Comparison of ENCODE assay signal across 28 cellular contexts in the genomic region with DNA sequence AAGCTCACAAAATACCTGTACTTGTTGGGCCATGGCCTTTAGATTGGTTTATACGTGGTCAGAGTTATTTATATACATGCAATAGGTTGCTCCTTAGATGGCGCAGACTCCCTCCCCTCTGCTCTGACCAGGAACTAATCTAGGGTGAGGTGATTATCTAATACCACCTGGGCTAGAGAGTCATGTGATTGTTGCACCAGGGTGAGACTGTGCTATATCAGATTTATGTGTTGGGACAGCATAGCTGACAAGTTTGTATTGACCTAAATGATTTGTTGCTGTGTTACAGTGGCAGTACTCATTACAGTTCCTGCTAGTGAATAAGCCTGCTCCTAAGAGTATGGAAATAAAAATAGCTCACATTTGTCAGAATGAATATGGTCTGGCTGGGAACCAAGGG. TPM values are rescaled to one million over a fixed set of nuclear protein-coding genes. Genes with fewer than 3 reads are reported as not detected.
DNase-seq lines count a peak whose midpoint lies in the region; ATAC-seq, FAIRE-seq and TF ChIP-seq lines count a peak whose summit lies in the region.
"Had no signal": no experiment of that assay in that cellular context is flagged by ENCODE, and none has a peak within 500 bp of the region (broad histone marks: within the 10 kb centered on the region; RNA-seq: fewer than 3 reads in every experiment).

No MANE protein-coding gene starts in this region.

- BruUV-seq in HCT116 (replicated peaks; lab: Mats Ljungman, UMichigan), result no TSS peak

- no peak overlapping the region for H3K9ac ChIP-seq in HCT116 (ENCODE audit: low read length)
- H3K9ac ChIP-seq: BLaER1 had no signal

- no peak for TF ChIP-seq POLR2A in HCT116 (IDR thresholded peaks at IDR 0.05; ENCODE audit: borderline replicate concordance, extremely low read depth, insufficient read depth, insufficient read length)

- ATAC-seq in HCT116, result no peak
- ATAC-seq in left colon, result peak; percentile 73
- no peak for ATAC-seq in right cardiac atrium
- ATAC-seq: GM12878 had no signal

- TF ChIP-seq RAD21 in HCT116 (IDR thresholded peaks at IDR 0.05; ENCODE audit: low read depth), result no peak

- H3K36me3 ChIP-seq in HCT116 (ENCODE audit: control insufficient read depth in 1 of 2, insufficient read depth in 2 of 2, low read length in 2 of 2), result no peaks in the 10 kb centered on the region
- H3K36me3 ChIP-seq: BE2C, BLaER1 had no signal

- RAD21 ChIA-PET in HCT116 (lab: Charles Lee; ENCODE audit: low non-redundant PET in 1 of 2, low total read pairs in 2 of 2, uncharacterized antibody in 2 of 2, unreplicated experiment in 2 of 2), result no interaction called here

- H3K4me1 ChIP-seq in HCT116 (ENCODE audit: control insufficient read depth in 1 of 2, insufficient read depth in 2 of 2, low read length in 2 of 2) (no peaks in the 10 kb centered on the region), right cardiac atrium (ENCODE audit: control insufficient read depth, insufficient read depth, low read length) (no peaks in the 10 kb centered on the region)
- H3K4me1 ChIP-seq: BE2C, Caco-2 had no signal

- POLR2A ChIA-PET in HCT116 (lab: Charles Lee), result no interaction called here

- H2AFZ ChIP-seq in HCT116 (ENCODE audit: low read depth, low read length, poor library complexity, severe bottlenecking), result peak overlapping the region; percentile 41

- CTCF ChIA-PET in HCT116 (lab: Charles Lee), result no interaction called here

- FAIRE-seq in urothelium cell line (lab: Jason Lieb, UNC), result peak; percentile 20
- FAIRE-seq: A204.1, D721Med, G401.6, GM12878, GM12892, GM18507 had no signal

- 59% methylated on average over 2 of the region's 2 CpGs for WGBS in right cardiac atrium

- no peaks in the 10 kb centered on the region for H3K9me2 ChIP-seq in HCT116 (ENCODE audit: insufficient read depth)

- no peaks in the 10 kb centered on the region for H4K20me1 ChIP-seq in HCT116 (ENCODE audit: insufficient read depth)
- H4K20me1 ChIP-seq: BLaER1 had no signal

- TF ChIP-seq CTCF in HCT116 (IDR thresholded peaks at IDR 0.05 in 2 of 3, conservative IDR thresholded peaks at IDR 0.05 in 1 of 3; ENCODE audit: borderline replicate concordance in 1 of 3, insufficient read depth in 1 of 3, low read depth in 2 of 3, low read length in 2 of 3), result no peak

- H3K4me3 ChIP-seq in HCT116 (replicated peaks in 1 of 2; ENCODE audit: low read depth in 1 of 2, low read length in 2 of 2) (no peak overlapping the region), right cardiac atrium (ENCODE audit: low read length) (no peak overlapping the region)
- H3K4me3 ChIP-seq: BLaER1, GM12878 had no signal

- 0 out of 2 replicates have a peak, but pooled peaks cover 8% of the 10 kb centered on the region for H3K27me3 ChIP-seq in HCT116 (ENCODE audit: insufficient read depth, low read length)
- no peaks in the 10 kb centered on the region for H3K27me3 ChIP-seq in right cardiac atrium (ENCODE audit: control insufficient read depth, insufficient read depth)
- H3K27me3 ChIP-seq: BE2C, BLaER1 had no signal

- intact Hi-C loops in HCT116 (cut with micrococcal nuclease), result no loop called here
- intact Hi-C loops in left colon (cut with DNase I, micrococcal nuclease), result no loop called here
- intact Hi-C loops in right cardiac atrium (cut with DNase I), result no loop called here

- H3K4me2 ChIP-seq in HCT116 (ENCODE audit: low read length), result no peak overlapping the region
- H3K4me2 ChIP-seq: BLaER1 had no signal

- DNase-seq in COLO668 (lab: John Stamatoyannopoulos, UW; ENCODE audit: unreplicated experiment), result peak; percentile 3
- DNase-seq in HCT116 (ENCODE audit: low read depth, low spot score), result no peak
- no peak for DNase-seq in left colon
- no peak for DNase-seq in urothelium cell line (ENCODE audit: low spot score)
- DNase-seq in NCI-H2107 treated with DMSO at 0.1 percent for 48 hours (lab: John Stamatoyannopoulos, UW; ENCODE audit: unreplicated experiment), result no peak
- no peak for DNase-seq in OCI-M1 (lab: John Stamatoyannopoulos, UW)
- DNase-seq in right cardiac atrium, result no peak
- DNase-seq: 8988T; ACHN; BE2C; C1 segment of cervical spinal cord; Caco-2; Calu3; CD4-positive, alpha-beta memory T cell; CD4-positive, CD25-positive, alpha-beta regulatory T cell; CD8-positive, alpha-beta memory T cell; DMS79 treated with DMSO at 0.1 percent for 48 hours; GF-D8 had no signal

- H3K9me3 ChIP-seq in HCT116 (ENCODE audit: control insufficient read depth in 1 of 2, insufficient read depth in 1 of 2, low read depth in 1 of 2, low read length in 2 of 2) (no peaks in the 10 kb centered on the region), right cardiac atrium (ENCODE audit: control insufficient read depth, low read length) (no peaks in the 10 kb centered on the region)
- H3K9me3 ChIP-seq: BE2C, Caco-2 had no signal

- no peaks in the 10 kb centered on the region for H3K79me2 ChIP-seq in HCT116 (ENCODE audit: insufficient read depth, low read length)

- H3K27ac ChIP-seq in HCT116 (ENCODE audit: low read depth, low read length) (no peak overlapping the region), right cardiac atrium (ENCODE audit: low read length) (no peak overlapping the region)
- H3K27ac ChIP-seq: BLaER1 had no signal

TF ChIP-seq in HCT116, 20 proteins besides CTCF, POLR2A, EP300 and RAD21:
- TF ChIP-seq EZH2 (IDR thresholded peaks at IDR 0.05), result no peak
- no peak for TF ChIP-seq JUND (IDR thresholded peaks at IDR 0.05)
- TF ChIP-seq ZFX (IDR thresholded peaks at IDR 0.05), result no peak
- no peak for TF ChIP-seq CEBPB (IDR thresholded peaks at IDR 0.05; ENCODE audit: low read depth)
- TF ChIP-seq YY1 (IDR thresholded peaks at IDR 0.05; ENCODE audit: extremely low read depth, insufficient replicate concordance, low read depth, low read length), result no peak
- TF ChIP-seq CBX3 (IDR thresholded peaks at IDR 0.05; ENCODE audit: low read depth), result no peak
- no peak for TF ChIP-seq ELF1 (IDR thresholded peaks at IDR 0.05; ENCODE audit: borderline replicate concordance, low read depth)
- no peak for TF ChIP-seq SP1 (IDR thresholded peaks at IDR 0.05; ENCODE audit: low read depth)
- TF ChIP-seq EZH2phosphoT487 (IDR thresholded peaks at IDR 0.05; ENCODE audit: borderline replicate concordance), result no peak
- no peak for TF ChIP-seq TCF7L2 (IDR thresholded peaks at IDR 0.05; ENCODE audit: borderline replicate concordance, extremely low read depth, insufficient read depth, insufficient read length)
- TF ChIP-seq, protein P1, sequence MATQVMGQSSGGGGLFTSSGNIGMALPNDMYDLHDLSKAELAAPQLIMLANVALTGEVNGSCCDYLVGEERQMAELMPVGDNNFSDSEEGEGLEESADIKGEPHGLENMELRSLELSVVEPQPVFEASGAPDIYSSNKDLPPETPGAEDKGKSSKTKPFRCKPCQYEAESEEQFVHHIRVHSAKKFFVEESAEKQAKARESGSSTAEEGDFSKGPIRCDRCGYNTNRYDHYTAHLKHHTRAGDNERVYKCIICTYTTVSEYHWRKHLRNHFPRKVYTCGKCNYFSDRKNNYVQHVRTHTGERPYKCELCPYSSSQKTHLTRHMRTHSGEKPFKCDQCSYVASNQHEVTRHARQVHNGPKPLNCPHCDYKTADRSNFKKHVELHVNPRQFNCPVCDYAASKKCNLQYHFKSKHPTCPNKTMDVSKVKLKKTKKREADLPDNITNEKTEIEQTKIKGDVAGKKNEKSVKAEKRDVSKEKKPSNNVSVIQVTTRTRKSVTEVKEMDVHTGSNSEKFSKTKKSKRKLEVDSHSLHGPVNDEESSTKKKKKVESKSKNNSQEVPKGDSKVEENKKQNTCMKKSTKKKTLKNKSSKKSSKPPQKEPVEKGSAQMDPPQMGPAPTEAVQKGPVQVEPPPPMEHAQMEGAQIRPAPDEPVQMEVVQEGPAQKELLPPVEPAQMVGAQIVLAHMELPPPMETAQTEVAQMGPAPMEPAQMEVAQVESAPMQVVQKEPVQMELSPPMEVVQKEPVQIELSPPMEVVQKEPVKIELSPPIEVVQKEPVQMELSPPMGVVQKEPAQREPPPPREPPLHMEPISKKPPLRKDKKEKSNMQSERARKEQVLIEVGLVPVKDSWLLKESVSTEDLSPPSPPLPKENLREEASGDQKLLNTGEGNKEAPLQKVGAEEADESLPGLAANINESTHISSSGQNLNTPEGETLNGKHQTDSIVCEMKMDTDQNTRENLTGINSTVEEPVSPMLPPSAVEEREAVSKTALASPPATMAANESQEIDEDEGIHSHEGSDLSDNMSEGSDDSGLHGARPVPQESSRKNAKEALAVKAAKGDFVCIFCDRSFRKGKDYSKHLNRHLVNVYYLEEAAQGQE (IDR thresholded peaks at IDR 0.05; ENCODE audit: low read depth), result no peak
- no peak for TF ChIP-seq POLR2AphosphoS5 (IDR thresholded peaks at IDR 0.05; ENCODE audit: low read depth, low read length)
- no peak for TF ChIP-seq ZNF274 (IDR thresholded peaks at IDR 0.05; ENCODE audit: low read depth, low read length)
- no peak for TF ChIP-seq FOSL1 (IDR thresholded peaks at IDR 0.05; ENCODE audit: low read depth)
- no peak for TF ChIP-seq SRF (IDR thresholded peaks at IDR 0.05; ENCODE audit: low read depth)
- no peak for TF ChIP-seq SIN3A (IDR thresholded peaks at IDR 0.05; ENCODE audit: low read depth)

RNA-seq across cellular contexts. Expression of gene IQCF6, which starts 7.2 kb away (rescaled TPM):
- total RNA-seq in HCT116 (2021; ENCODE audit: unreplicated experiment) (not detected), left colon (not detected), right cardiac atrium (not detected)
- not detected in 2 replicates for polyA plus RNA-seq in HCT116 (2012)
- not detected for polyA plus RNA-seq in right cardiac atrium
- total RNA-seq: A673; Caco-2; Calu3; CD4-positive, alpha-beta memory T cell; CD4-positive, CD25-positive, alpha-beta regulatory T cell; CD8-positive, alpha-beta memory T cell; GM12878 had no signal
- polyA plus RNA-seq: AG04450; CD14-positive monocyte; CD4-positive, alpha-beta memory T cell; CD4-positive, CD25-positive, alpha-beta regulatory T cell; CD8-positive, alpha-beta memory T cell; GM12878 had no signal
